ENCODE assay signal across 7 cellular contexts in the genomic region with DNA sequence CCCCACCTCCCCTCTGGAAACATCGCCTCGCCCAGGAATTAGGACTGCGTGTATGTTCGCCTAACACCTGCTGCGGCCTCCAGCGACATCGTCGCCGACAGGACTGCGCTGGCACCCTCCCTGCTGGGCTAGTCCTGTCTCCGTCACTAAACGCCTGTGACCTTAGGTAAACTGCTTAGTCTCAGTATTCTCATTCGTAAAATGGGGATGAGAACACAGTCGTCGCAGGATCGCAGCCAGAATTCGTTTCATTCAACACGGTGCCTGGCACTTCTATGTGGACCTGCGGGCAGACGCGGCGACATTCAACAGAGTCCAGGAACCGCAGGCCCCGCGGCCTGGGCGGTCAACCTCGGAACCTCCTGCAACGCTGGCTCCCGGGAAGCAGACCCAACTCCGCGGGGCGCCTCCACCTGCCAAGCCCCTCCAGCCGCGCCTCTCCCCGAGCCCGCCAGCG. TPM values are rescaled to one million over a fixed set of nuclear protein-coding genes. Genes with fewer than 3 reads are reported as not detected.
DNase-seq lines count a peak whose midpoint lies in the region; ATAC-seq, FAIRE-seq and TF ChIP-seq lines count a peak whose summit lies in the region.

No MANE protein-coding gene starts in this region.

- peaks cover 77% of the 10 kb centered on the region for H3K4me1 ChIP-seq in HepG2 (ENCODE audit: insufficient read depth, low read length)

- H3K27ac ChIP-seq in SK-N-MC (no peak overlapping the region), coronary artery (peak overlapping the region; percentile 68 to 93), HepG2 (ENCODE audit: extremely low read length, insufficient read depth, low read length) (peak overlapping the region; percentile 87)

- no peak for TF ChIP-seq RAD21 in HepG2 (CRISPR knock-in tag; IDR thresholded peaks at IDR 0.05)

- TF ChIP-seq POLR2A in HepG2 (IDR thresholded peaks at IDR 0.05; ENCODE audit: insufficient read depth in 1 of 2, low read depth in 2 of 2, low read length in 2 of 2) = no peak

- H3K27me3 ChIP-seq in HepG2 (ENCODE audit: control insufficient read depth in 1 of 2, insufficient read depth in 2 of 2, low read length in 2 of 2) = no peaks in the 10 kb centered on the region

- TF ChIP-seq EP300 in HepG2 (IDR thresholded peaks at IDR 0.05; ENCODE audit: low read depth in 2 of 2, low read length in 2 of 2) (no peak), HepG2 (CRISPR knock-in tag; IDR thresholded peaks at IDR 0.05; ENCODE audit: borderline replicate concordance) (no peak)

- DNase-seq in SK-N-MC (ENCODE audit: low read depth, low spot score) (no peak), coronary artery (ENCODE audit: low spot score) (no peak), HepG2 (ENCODE audit: low spot score) (peak; percentile 15), NCI-H510A (lab: John Stamatoyannopoulos, UW) (no peak)
- peak; percentile 15 to 26 for DNase-seq in stimulated activated CD4-positive, alpha-beta T cell treated with anti-CD3 and anti-CD28 coated beads, Interleukin-4, amount 100 ng/mL, for 4 hours

- CTCF ChIA-PET in HepG2 (lab: Yijun Ruan, JAX; ENCODE audit: low intra/inter-chr PET ratio, low total read pairs) = no interaction called here

- H3K4me3 ChIP-seq in SK-N-MC (peak overlapping the region; percentile 91), coronary artery (peak overlapping the region; percentile 97), HepG2 (replicated peaks in 1 of 3; ENCODE audit: insufficient read depth in 1 of 3, low read depth in 2 of 3, low read length in 3 of 3) (peak overlapping the region; percentile 82 to 85 (median 82))

- peak overlapping the region; percentile 92 for H3K4me2 ChIP-seq in HepG2 (ENCODE audit: low read depth, low read length)

- intact Hi-C loops in HepG2 (cut with micrococcal nuclease; ENCODE audit: unreplicated experiment) = loop anchor here (5.0 kb wide), 1 partner anchor 57 kb away; no protein-coding TSS in a partner anchor

- peaks cover 25% of the 10 kb centered on the region for H3K79me2 ChIP-seq in HepG2 (ENCODE audit: insufficient read depth, low read length)

- in situ Hi-C loops in HepG2 (cut with HindIII; ENCODE audit: extremely low pct_ligation_motif_present, low pct_unique_long_range_greater_than_20kb) = no loop called here

- peak; percentile 4 for ATAC-seq in GM18517 (IDR thresholded peaks at IDR 0.05; ENCODE audit: unreplicated experiment)
- ATAC-seq in HG02840 (IDR thresholded peaks at IDR 0.05; ENCODE audit: low FRiP score, unreplicated experiment) = peak; percentile 28
- ATAC-seq in HepG2 = peak; percentile 33

- POLR2A ChIA-PET in HepG2 (lab: Yijun Ruan, JAX) = interaction anchor here (0.6 to 2.6 kb wide), 7 partner anchors 18 to 648 kb away, joined by 3 to 11 read pairs (median 3); a partner anchor contains a TSS

- TF ChIP-seq CTCF in coronary artery (IDR thresholded peaks at IDR 0.05) (no peak), HepG2 (CRISPR knock-in tag; IDR thresholded peaks at IDR 0.05) (no peak)

- WGBS in HepG2 (ENCODE audit: low lambda C conversion rate) = 2% methylated on average over 14 of the region's 37 CpGs

- no peaks in the 10 kb centered on the region for H4K20me1 ChIP-seq in HepG2 (ENCODE audit: insufficient read depth, low read length)

- H3K9ac ChIP-seq in SK-N-MC (ENCODE audit: insufficient read length) = peak overlapping the region; percentile 80
- peak overlapping the region; percentile 91 for H3K9ac ChIP-seq in HepG2 (ENCODE audit: insufficient read depth, low read depth, low read length)

- no peak overlapping the region for H2AFZ ChIP-seq in HepG2 (ENCODE audit: low read length)

- no peak for FAIRE-seq in HepG2 (lab: Jason Lieb, UNC)

- H3K9me3 ChIP-seq in SK-N-MC (ENCODE audit: low read depth, low read length) = no peaks in the 10 kb centered on the region
- H3K9me3 ChIP-seq in HepG2 (ENCODE audit: low read length) = no peaks in the 10 kb centered on the region

- BruUV-seq in HepG2 (replicated peaks; lab: Mats Ljungman, UMichigan) = no TSS peak

- H3K36me3 ChIP-seq in SK-N-MC (ENCODE audit: insufficient read depth, low read length) = no peaks in the 10 kb centered on the region
- H3K36me3 ChIP-seq in HepG2 (replicated peaks in 1 of 2; ENCODE audit: control insufficient read depth in 1 of 2, insufficient read depth in 2 of 2, low read length in 2 of 2) = no peaks in the 10 kb centered on the region; a peak in 1 of 5 replicates

TF ChIP-seq in HepG2, 621 proteins besides CTCF, POLR2A, EP300 and RAD21 (continues in another document):
- TF ChIP-seq ZNF616 (CRISPR knock-in tag; IDR thresholded peaks at IDR 0.05; ENCODE audit: low read depth) (0 out of 2 replicates have a peak, but pooled peaks have one; percentile 1), HOXA9 (CRISPR knock-in tag; IDR thresholded peaks at IDR 0.05; ENCODE audit: borderline replicate concordance) (no peak)
- TF ChIP-seq, protein P1, sequence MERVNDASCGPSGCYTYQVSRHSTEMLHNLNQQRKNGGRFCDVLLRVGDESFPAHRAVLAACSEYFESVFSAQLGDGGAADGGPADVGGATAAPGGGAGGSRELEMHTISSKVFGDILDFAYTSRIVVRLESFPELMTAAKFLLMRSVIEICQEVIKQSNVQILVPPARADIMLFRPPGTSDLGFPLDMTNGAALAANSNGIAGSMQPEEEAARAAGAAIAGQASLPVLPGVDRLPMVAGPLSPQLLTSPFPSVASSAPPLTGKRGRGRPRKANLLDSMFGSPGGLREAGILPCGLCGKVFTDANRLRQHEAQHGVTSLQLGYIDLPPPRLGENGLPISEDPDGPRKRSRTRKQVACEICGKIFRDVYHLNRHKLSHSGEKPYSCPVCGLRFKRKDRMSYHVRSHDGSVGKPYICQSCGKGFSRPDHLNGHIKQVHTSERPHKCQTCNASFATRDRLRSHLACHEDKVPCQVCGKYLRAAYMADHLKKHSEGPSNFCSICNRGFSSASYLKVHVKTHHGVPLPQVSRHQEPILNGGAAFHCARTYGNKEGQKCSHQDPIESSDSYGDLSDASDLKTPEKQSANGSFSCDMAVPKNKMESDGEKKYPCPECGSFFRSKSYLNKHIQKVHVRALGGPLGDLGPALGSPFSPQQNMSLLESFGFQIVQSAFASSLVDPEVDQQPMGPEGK (CRISPR knock-in tag; IDR thresholded peaks at IDR 0.05) = peak; percentile 45; the same call in 1 of the 2 replicates

RNA-seq across cellular contexts. Expression of a gene that starts 0.5 kb away (rescaled TPM):
- total RNA-seq in HepG2 (2016; rRNA removed; fragmentation: Illumina TruSeq; extraction: Trizol) = 57.2 and 71.7 TPM in 2 replicates
- 29.5 and 30.5 TPM in 2 replicates for total RNA-seq in HepG2 (2016; cell fraction: cytosol; rRNA removed; fragmentation: Illumina TruSeq; extraction: Trizol; ENCODE audit: low read depth)
- 62.2 and 68.9 TPM in 2 replicates for total RNA-seq in HepG2 (2016; cell fraction: insoluble cytoplasmic fraction; rRNA removed; fragmentation: Illumina TruSeq; extraction: Trizol)
- total RNA-seq in HepG2 (2016; cell fraction: membrane; rRNA removed; fragmentation: Illumina TruSeq; extraction: Trizol) = 43.1 and 48.4 TPM in 2 replicates
- total RNA-seq in HepG2 (2016; cell fraction: nucleus; rRNA removed; fragmentation: Illumina TruSeq; extraction: Trizol) = 31.5 and 32.4 TPM in 2 replicates
- polyA plus RNA-seq in HepG2 (2011; rRNA removed) = 108 and 115 TPM in 2 replicates
- polyA plus RNA-seq in HepG2 (2011; cell fraction: cytosol; rRNA removed) = 141 and 154 TPM in 2 replicates
- 42.9 and 50.6 TPM in 2 replicates for polyA plus RNA-seq in HepG2 (2011; cell fraction: nucleus; rRNA removed)
- polyA plus RNA-seq in HepG2 (2012) = 71.8 and 86.3 TPM in 2 replicates
- polyA plus RNA-seq in HepG2 (2016; cell fraction: cytosol; fragmentation: Illumina TruSeq; extraction: Trizol; ENCODE audit: low read depth) = 31.6 and 39.2 TPM in 2 replicates
- polyA plus RNA-seq in HepG2 (2016; cell fraction: insoluble cytoplasmic fraction; fragmentation: Illumina TruSeq; extraction: Trizol; ENCODE audit: low read depth) = 85.1 and 88.1 TPM in 2 replicates
- polyA plus RNA-seq in HepG2 (2016; cell fraction: membrane; fragmentation: Illumina TruSeq; extraction: Trizol; ENCODE audit: low read depth) = 41.0 and 48.6 TPM in 2 replicates
- polyA plus RNA-seq in HepG2 (2016; cell fraction: nucleus; fragmentation: Illumina TruSeq; extraction: Trizol; ENCODE audit: insufficient read depth, low read depth) = 50.6 and 56.0 TPM in 2 replicates
- 3.8 and 99.9 TPM in 2 replicates for polyA minus RNA-seq in HepG2 (2011; rRNA and poly(A)+ RNA removed; ENCODE audit: low replicate concordance)
- 40.4 and 44.1 TPM in 2 replicates for polyA minus RNA-seq in HepG2 (2011; cell fraction: cytosol; rRNA and poly(A)+ RNA removed)
- polyA minus RNA-seq in HepG2 (2011; cell fraction: nucleus; rRNA and poly(A)+ RNA removed) = 28.1 and 34.7 TPM in 2 replicates

RNA-seq across cellular contexts. Expression of a gene that starts 41.8 kb away (rescaled TPM):
- total RNA-seq in HepG2 (2016; rRNA removed; fragmentation: Illumina TruSeq; extraction: Trizol) = 19.8 and 19.9 TPM in 2 replicates
- total RNA-seq in HepG2 (2016; cell fraction: cytosol; rRNA removed; fragmentation: Illumina TruSeq; extraction: Trizol; ENCODE audit: low read depth) = 5.2 and 6.4 TPM in 2 replicates
- total RNA-seq in HepG2 (2016; cell fraction: insoluble cytoplasmic fraction; rRNA removed; fragmentation: Illumina TruSeq; extraction: Trizol) = 20.7 and 21.4 TPM in 2 replicates
- 8.4 and 9.9 TPM in 2 replicates for total RNA-seq in HepG2 (2016; cell fraction: membrane; rRNA removed; fragmentation: Illumina TruSeq; extraction: Trizol)
- total RNA-seq in HepG2 (2016; cell fraction: nucleus; rRNA removed; fragmentation: Illumina TruSeq; extraction: Trizol) = 28.4 and 39.1 TPM in 2 replicates
- polyA plus RNA-seq in HepG2 (2011; rRNA removed) = 6.6 and 8.4 TPM in 2 replicates
- polyA plus RNA-seq in HepG2 (2011; cell fraction: cytosol; rRNA removed) = 1.8 and 2.9 TPM in 2 replicates
- 11.1 and 11.3 TPM in 2 replicates for polyA plus RNA-seq in HepG2 (2011; cell fraction: nucleus; rRNA removed)
- 7.1 and 9.3 TPM in 2 replicates for polyA plus RNA-seq in HepG2 (2012)
- 1.1 and 1.6 TPM in 2 replicates for polyA plus RNA-seq in HepG2 (2016; cell fraction: cytosol; fragmentation: Illumina TruSeq; extraction: Trizol; ENCODE audit: low read depth)
- 15.8 and 15.9 TPM in 2 replicates for polyA plus RNA-seq in HepG2 (2016; cell fraction: insoluble cytoplasmic fraction; fragmentation: Illumina TruSeq; extraction: Trizol; ENCODE audit: low read depth)
- 2.2 and 3.1 TPM in 2 replicates for polyA plus RNA-seq in HepG2 (2016; cell fraction: membrane; fragmentation: Illumina TruSeq; extraction: Trizol; ENCODE audit: low read depth)
- polyA plus RNA-seq in HepG2 (2016; cell fraction: nucleus; fragmentation: Illumina TruSeq; extraction: Trizol; ENCODE audit: insufficient read depth, low read depth) = 34.3 and 34.9 TPM in 2 replicates
- 1.8 and 5.7 TPM in 2 replicates for polyA minus RNA-seq in HepG2 (2011; rRNA and poly(A)+ RNA removed; ENCODE audit: low replicate concordance)
- 4.7 and 6.0 TPM in 2 replicates for polyA minus RNA-seq in HepG2 (2011; cell fraction: cytosol; rRNA and poly(A)+ RNA removed)
- 54.7 and 55.0 TPM in 2 replicates for polyA minus RNA-seq in HepG2 (2011; cell fraction: nucleus; rRNA and poly(A)+ RNA removed)

Comparison
In these comparisons a context has a peak if more than half of its experiments do, and no peak if none do; other contexts are left out.
1. DNase-seq: peak in HepG2 (single experiment) and stimulated activated CD4-positive, alpha-beta T cell treated with anti-CD3 and anti-CD28 coated beads, Interleukin-4, amount 100 ng/mL, for 4 hours (2 of 2); none in SK-N-MC (single experiment), coronary artery (single experiment) and NCI-H510A (single experiment).
2. Peak in every context shown above with its lines, with median percentiles within 50 percentile points of each other: ATAC-seq and H3K4me3 ChIP-seq.